In genomic region chr7:966291-967069, GRCh38 we compare ENCODE assay signal across 14 cellular contexts. TPM values are rescaled to one million over a fixed set of nuclear protein-coding genes. Genes with fewer than 3 reads are reported as not detected.
A peak's percentile ranks its signal among the peaks of the same experiment; 100 is the strongest.
DNase-seq lines count a peak whose midpoint lies in the region; ATAC-seq and TF ChIP-seq lines count a peak whose summit lies in the region.
"Had no signal": no experiment of that assay in that cellular context is flagged by ENCODE, and none has a peak within 500 bp of the region (broad histone marks: within the 10 kb centered on the region; RNA-seq: fewer than 3 reads in every experiment).

No MANE protein-coding gene starts in this region.

- peak overlapping the region; percentile 69 for H3K9ac ChIP-seq in BLaER1
- H3K9ac ChIP-seq in H9 (ENCODE audit: extremely low read depth, insufficient read length, low read length): no peak overlapping the region

- H3K56ac ChIP-seq in H9 (ENCODE audit: insufficient read length, low read depth, low read length): no peak overlapping the region

- peak overlapping the region; percentile 36 for H3K4me3 ChIP-seq in BLaER1
- H3K4me3 ChIP-seq: lung, pancreas had no signal

- H2BK20ac ChIP-seq in H9 (ENCODE audit: low read depth, low read length, poor library complexity, severe bottlenecking): no peak overlapping the region

- H3K27me3 ChIP-seq in BLaER1 (no peaks in the 10 kb centered on the region; the same call in 1 of the 2 replicates), H9 (ENCODE audit: insufficient read depth, low read length) (no peaks in the 10 kb centered on the region)
- H3K27me3 ChIP-seq: adrenal gland, pancreas had no signal

- H3K9me3 Mint-ChIP-seq in H9 (peaks cover 0 to 3% of the 10 kb centered on the region in 2 experiments; a peak in 1 of 5 replicates), brain (peaks cover 0 to 2% (median 0%) of the 10 kb centered on the region in 5 experiments), naive B cell (no peaks in the 10 kb centered on the region)

- no peak overlapping the region for H4K5ac ChIP-seq in H9 (ENCODE audit: insufficient read length, low read depth, low read length)

- no peak overlapping the region for H2AFZ ChIP-seq in H9 (ENCODE audit: low read length)

- H3K36me3 Mint-ChIP-seq in H9 (ENCODE audit: insufficient read depth in 1 of 3, low read depth in 3 of 3) (peaks cover 0 to 36% (median 36%) of the 10 kb centered on the region in 3 experiments), brain (peaks cover 17% of the 10 kb centered on the region), naive B cell (peaks cover 4 to 7% of the 10 kb centered on the region in 2 donors)

- no peak overlapping the region for H2BK120ac ChIP-seq in H9 (ENCODE audit: low read depth, low read length, poor library complexity, severe bottlenecking)

- TF ChIP-seq CTCF in H9 (conservative IDR thresholded peaks at IDR 0.05): no peak
- no peak for TF ChIP-seq CTCF in brain (conservative IDR thresholded peaks at IDR 0.05)

- peaks cover 53% of the 10 kb centered on the region for H3K36me3 ChIP-seq in BLaER1

- ATAC-seq in naive B cell (ENCODE audit: low read depth in 2 of 2) (no peak), GM21723 (IDR thresholded peaks at IDR 0.05; ENCODE audit: unreplicated experiment) (no peak), GM18519 (IDR thresholded peaks at IDR 0.05; ENCODE audit: low FRiP score, unreplicated experiment) (no peak)
- ATAC-seq: activated CD4-positive, CD25-positive, alpha-beta regulatory T cell treated with anti-CD3 and anti-CD28 coated beads, Interleukin-2, amount 50 U/mL, for 24 hours had no signal

- H3K4ac ChIP-seq in H9 (ENCODE audit: low read depth, low read length): no peak overlapping the region

- H3K79me2 ChIP-seq in H9 (ENCODE audit: insufficient read depth, low read length): no peaks in the 10 kb centered on the region

- no peak overlapping the region for H4K8ac ChIP-seq in H9 (replicated peaks; ENCODE audit: insufficient read length, low read depth, low read length)

- H3K27me3 Mint-ChIP-seq in H9 (ENCODE audit: low read depth) (peaks cover 2% of the 10 kb centered on the region; the same call in 1 of the 2 replicates), brain (no peaks in the 10 kb centered on the region), naive B cell (peaks cover 0 to 5% (median 4%) of the 10 kb centered on the region in 3 donors)

- no peaks in the 10 kb centered on the region for H3K9me3 ChIP-seq in BLaER1
- no peaks in the 10 kb centered on the region for H3K9me3 ChIP-seq in H9 (ENCODE audit: control insufficient read depth, low read depth, low read length)
- H3K9me3 ChIP-seq: adrenal gland, pancreas had no signal

- DNase-seq in H9 (no peak), naive B cell (no peak), NCI-H1105 treated with DMSO at 0.1 percent for 48 hours (lab: John Stamatoyannopoulos, UW) (no peak)
- no peak for DNase-seq in activated naive CD4-positive, alpha-beta T cell treated with Interleukin-2 at 50 U/mL for 16 hours
- DNase-seq: cortex of kidney, DND-41 had no signal

- peak overlapping the region; percentile 83 for H3K27ac ChIP-seq in BLaER1
- no peak overlapping the region for H3K27ac ChIP-seq in H9 (ENCODE audit: insufficient read length, low read depth, low read length)
- H3K27ac ChIP-seq: pancreas had no signal

- H3K4me1 ChIP-seq in BLaER1 (peaks cover 100% of the 10 kb centered on the region), H9 (ENCODE audit: insufficient read depth, low read length) (no peaks in the 10 kb centered on the region)
- H3K4me1 ChIP-seq: pancreas had no signal

- no peak overlapping the region for H3K18ac ChIP-seq in H9 (ENCODE audit: insufficient read length, low read depth, low read length)

- H3K4me2 ChIP-seq in BLaER1 (peak overlapping the region; percentile 92), H9 (ENCODE audit: insufficient read depth, insufficient read length, low read length) (no peak overlapping the region)

- no peaks in the 10 kb centered on the region for H3K79me1 ChIP-seq in H9 (ENCODE audit: insufficient read depth, low read depth, low read length, poor library complexity, severe bottlenecking)

- no peaks in the 10 kb centered on the region for H3K23me2 ChIP-seq in H9 (ENCODE audit: insufficient read length, low read depth, low read length, poor library complexity, severe bottlenecking)

- no peak overlapping the region for H3K14ac ChIP-seq in H9 (ENCODE audit: insufficient read depth, low read length)

- peaks cover 10 to 17% of the 10 kb centered on the region in 2 experiments for H3K4me1 Mint-ChIP-seq in H9
- peaks cover 31% of the 10 kb centered on the region for H3K4me1 Mint-ChIP-seq in brain
- peaks cover 28 to 39% (median 32%) of the 10 kb centered on the region in 3 donors for H3K4me1 Mint-ChIP-seq in naive B cell

- H3K23ac ChIP-seq in H9 (ENCODE audit: insufficient read length, low read depth, low read length): no peak overlapping the region

- no CpG with 5 or more reads among the region's 22 CpGs for WGBS in H9 (ENCODE audit: extremely low coverage, insufficient read length, low lambda C conversion rate)

- H3K27ac Mint-ChIP-seq in H9: peak overlapping the region; percentile 42 to 74 (median 69); a peak in 4 of 7 replicates
- peak overlapping the region; percentile 19 to 75 (median 51) for H3K27ac Mint-ChIP-seq in brain
- peak overlapping the region in 5 of 6 donors; percentile 4 to 73 (median 29) for H3K27ac Mint-ChIP-seq in naive B cell

- no peak overlapping the region for H4K91ac ChIP-seq in H9 (ENCODE audit: insufficient read length, low read depth, low read length)

- no peak overlapping the region for H2BK12ac ChIP-seq in H9 (ENCODE audit: insufficient read length, low read depth, low read length)

- H4K20me1 ChIP-seq in BLaER1 (peaks cover 64% of the 10 kb centered on the region), H9 (ENCODE audit: control insufficient read depth, insufficient read depth, insufficient read length) (no peaks in the 10 kb centered on the region)

- no peak overlapping the region for H2BK15ac ChIP-seq in H9 (ENCODE audit: low read depth, low read length)

- H3K4me3 Mint-ChIP-seq in H9 (no peak overlapping the region), brain (no peak overlapping the region), naive B cell (no peak overlapping the region)

- H3T11ph ChIP-seq in H9 (ENCODE audit: low read length): no peak overlapping the region

- no peak overlapping the region for H2AK5ac ChIP-seq in H9 (ENCODE audit: insufficient read length, low read length)

- no peak overlapping the region for H2BK5ac ChIP-seq in H9 (ENCODE audit: insufficient read length, low read length)

RNA-seq across cellular contexts. Expression of gene COX19, which starts 8.9 kb away (rescaled TPM):
- total RNA-seq in H9 (2021): 10.2 and 12.3 TPM in 2 replicates
- polyA plus RNA-seq in brain (ENCODE audit: insufficient read depth, low read depth, low replicate concordance): 2.4 TPM
- polyA plus RNA-seq in naive B cell (ENCODE audit: low read depth in 6 of 6): 10 to 100 TPM; 22.6 to 34.5 (median 27.0) TPM

RNA-seq across cellular contexts. Expression of gene ADAP1, which starts 12.0 kb away (rescaled TPM):
- total RNA-seq in H9 (2021): 6.2 and 6.8 TPM in 2 replicates
- polyA plus RNA-seq in brain (ENCODE audit: insufficient read depth, low read depth, low replicate concordance) (60.1 TPM), naive B cell (ENCODE audit: low read depth in 6 of 6) (1 to 10 TPM; 3.3 to 7.0 (median 4.3) TPM)

RNA-seq across cellular contexts. Expression of gene CYP2W1, which starts 16.5 kb away (rescaled TPM):
- not detected in 2 replicates for total RNA-seq in H9 (2021)
- polyA plus RNA-seq in brain (ENCODE audit: insufficient read depth, low read depth, low replicate concordance) (not detected), naive B cell (ENCODE audit: low read depth in 6 of 6) (not detected)
